ENCODE assay signal across 8 cellular contexts in genomic region chr19:2391118-2391725, GRCh38. TPM values are rescaled to one million over a fixed set of nuclear protein-coding genes. Genes with fewer than 3 reads are reported as not detected.
DNase-seq lines count a peak whose midpoint lies in the region; ATAC-seq, FAIRE-seq and TF ChIP-seq lines count a peak whose summit lies in the region.

No MANE protein-coding gene starts in this region.

- no peaks in the 10 kb centered on the region for H3K9me3 ChIP-seq in keratinocyte (ENCODE audit: control insufficient read depth, low read depth, low read length)

- no peak overlapping the region for H3K4me3 ChIP-seq in keratinocyte (ENCODE audit: control insufficient read depth in 2 of 3, extremely low read depth in 1 of 3, insufficient read depth in 2 of 3, low read depth in 1 of 3, low read length in 3 of 3)

- intact Hi-C loops in activated CD4-positive, alpha-beta T cell treated with anti-CD3 and anti-CD28 coated beads for 36 hours (cut with DNase I, micrococcal nuclease): loop anchor here (1.0 to 10.0 kb wide), 7 partner anchors 116 to 240 kb away; partner anchors contain the start of genes PLEKHJ1 (in 2 of the 2), SF3A2 (in 2 of the 2) and AP3D1 (in 1 of the 2)

- peaks cover 2% of the 10 kb centered on the region for H3K27me3 Mint-ChIP-seq in activated CD4-positive, alpha-beta T cell treated with anti-CD3 and anti-CD28 coated beads for 36 hours
- H3K27me3 Mint-ChIP-seq in stimulated activated naive B cell treated with anti-CD40 and anti-IgM and Interleukin-4, amounts not matched to agents 10 μg/mL and 1 μg/mL and 100 μg/mL, for 72 hours: peaks cover 0 to 4% of the 10 kb centered on the region in 2 donors

- H3K27ac Mint-ChIP-seq in activated CD4-positive, alpha-beta T cell treated with anti-CD3 and anti-CD28 coated beads for 36 hours: no peak overlapping the region
- no peak overlapping the region for H3K27ac Mint-ChIP-seq in stimulated activated naive B cell treated with anti-CD40 and anti-IgM and Interleukin-4, amounts not matched to agents 10 μg/mL and 1 μg/mL and 100 μg/mL, for 72 hours

- H3K9me1 ChIP-seq in keratinocyte (ENCODE audit: control insufficient read depth, extremely low read depth, insufficient read depth, low read length): no peaks in the 10 kb centered on the region

- H3K9me3 Mint-ChIP-seq in activated CD4-positive, alpha-beta T cell treated with anti-CD3 and anti-CD28 coated beads for 36 hours (ENCODE audit: low read depth): no peaks in the 10 kb centered on the region
- no peaks in the 10 kb centered on the region for H3K9me3 Mint-ChIP-seq in stimulated activated naive B cell treated with anti-CD40 and anti-IgM and Interleukin-4, amounts not matched to agents 10 μg/mL and 1 μg/mL and 100 μg/mL, for 72 hours

- H3K4me1 ChIP-seq in keratinocyte (ENCODE audit: control insufficient read depth, extremely low read depth, insufficient read depth, low read length): no peaks in the 10 kb centered on the region

- no peak overlapping the region for H3K9ac ChIP-seq in keratinocyte (ENCODE audit: control insufficient read depth, extremely low read depth, insufficient read depth, low read length)

- no peak overlapping the region for H3K27ac ChIP-seq in keratinocyte (ENCODE audit: control insufficient read depth, insufficient read depth, low read length)

- H3K4me2 ChIP-seq in keratinocyte (ENCODE audit: control insufficient read depth, extremely low read depth, insufficient read depth, low read depth, low read length): no peak overlapping the region

- no peaks in the 10 kb centered on the region for H3K36me3 ChIP-seq in keratinocyte (ENCODE audit: control insufficient read depth in 2 of 2, extremely low read depth in 1 of 2, insufficient read depth in 2 of 2, low read length in 2 of 2)

- peak; percentile 57 for DNase-seq in activated CD4-positive, alpha-beta T cell treated with anti-CD3 and anti-CD28 coated beads for 36 hours
- DNase-seq in activated CD4-positive, alpha-beta T cell treated with anti-CD3 and anti-CD28 coated beads for 1 hour: no peak
- DNase-seq in LoVo (ENCODE audit: low spot score) (peak; percentile 71), SK-MEL-5 (ENCODE audit: low read depth, low spot score) (peak; percentile 76), T47D (ENCODE audit: low read depth in 1 of 2, low spot score in 1 of 2) (peak; percentile 28 to 65), keratinocyte (ENCODE audit: low read depth, low spot score) (peak; percentile 17)
- DNase-seq in stimulated activated naive B cell treated with anti-CD40 and anti-IgM and Interleukin-4, amounts not matched to agents 10 μg/mL and 1 μg/mL and 100 μg/mL, for 72 hours: peak; percentile 33

- H3K27me3 ChIP-seq in keratinocyte (ENCODE audit: control insufficient read depth, extremely low read depth, insufficient read depth, low read length): no peaks in the 10 kb centered on the region

- no peak for FAIRE-seq in keratinocyte (lab: Jason Lieb, UNC)

- CTCF ChIA-PET in activated CD4-positive, alpha-beta T cell treated with anti-CD3 and anti-CD28 coated beads for 36 hours (lab: Charles Lee): interaction anchor here (0.6 to 1.2 kb wide), 3 partner anchors 133 to 281 kb away, joined by 3 to 5 read pairs (median 4); partner anchors contain the start of gene AP3D1

- peak; percentile 69 to 76 (median 75) for TF ChIP-seq CTCF in keratinocyte (optimal IDR thresholded peaks at IDR 0.05 in 1 of 3, IDR thresholded peaks at IDR 0.05 in 1 of 3, conservative IDR thresholded peaks at IDR 0.05 in 1 of 3; ENCODE audit: extremely low read depth in 1 of 3, insufficient read depth in 2 of 3, low read length in 3 of 3)

- peak; percentile 80 for ATAC-seq in activated CD4-positive, alpha-beta T cell treated with anti-CD3 and anti-CD28 coated beads for 36 hours
- ATAC-seq in stimulated activated naive B cell treated with anti-CD40 and anti-IgM and Interleukin-4, amounts not matched to agents 10 μg/mL and 1 μg/mL and 100 μg/mL, for 72 hours (replicated peaks): peak; percentile 66
- ATAC-seq in HG03439 (IDR thresholded peaks at IDR 0.05; ENCODE audit: unreplicated experiment): no peak

- no peak overlapping the region for H3K4me3 Mint-ChIP-seq in activated CD4-positive, alpha-beta T cell treated with anti-CD3 and anti-CD28 coated beads for 36 hours
- H3K4me3 Mint-ChIP-seq in stimulated activated naive B cell treated with anti-CD40 and anti-IgM and Interleukin-4, amounts not matched to agents 10 μg/mL and 1 μg/mL and 100 μg/mL, for 72 hours: no peak overlapping the region

- H3K36me3 Mint-ChIP-seq in activated CD4-positive, alpha-beta T cell treated with anti-CD3 and anti-CD28 coated beads for 36 hours (ENCODE audit: low read depth): no peaks in the 10 kb centered on the region
- no peaks in the 10 kb centered on the region for H3K36me3 Mint-ChIP-seq in stimulated activated naive B cell treated with anti-CD40 and anti-IgM and Interleukin-4, amounts not matched to agents 10 μg/mL and 1 μg/mL and 100 μg/mL, for 72 hours

- POLR2A ChIA-PET in activated CD4-positive, alpha-beta T cell treated with anti-CD3 and anti-CD28 coated beads for 36 hours (lab: Charles Lee): interaction anchor here (0.6 kb wide), 1 partner anchor 124 kb away, joined by 3 read pairs; no protein-coding TSS in a partner anchor

- no peak overlapping the region for H2AFZ ChIP-seq in keratinocyte (ENCODE audit: control insufficient read depth, low read length)

- no peaks in the 10 kb centered on the region for H3K79me2 ChIP-seq in keratinocyte (ENCODE audit: control insufficient read depth, insufficient read depth, low read length)

- H4K20me1 ChIP-seq in keratinocyte (ENCODE audit: control insufficient read depth, extremely low read depth, insufficient read depth, low read length): no peaks in the 10 kb centered on the region

- dilution Hi-C loops in keratinocyte (cut with MboI; ENCODE audit: extremely low pct_ligation_motif_present, low sequenced_read_pairs): no loop called here

- in situ Hi-C loops in SK-MEL-5 (cut with HindIII; ENCODE audit: low pct_unique_long_range_greater_than_20kb, low sequenced_read_pairs): no loop called here
- in situ Hi-C loops in T47D (cut with HindIII; ENCODE audit: low pct_unique_long_range_greater_than_20kb, low sequenced_read_pairs): no loop called here

- H3K4me1 Mint-ChIP-seq in activated CD4-positive, alpha-beta T cell treated with anti-CD3 and anti-CD28 coated beads for 36 hours: peaks cover 2% of the 10 kb centered on the region
- peaks cover 10 to 31% of the 10 kb centered on the region in 2 donors for H3K4me1 Mint-ChIP-seq in stimulated activated naive B cell treated with anti-CD40 and anti-IgM and Interleukin-4, amounts not matched to agents 10 μg/mL and 1 μg/mL and 100 μg/mL, for 72 hours

RNA-seq across cellular contexts. Expression of gene TMPRSS9, which starts 31.2 kb away (rescaled TPM):
- not detected for total RNA-seq in activated CD4-positive, alpha-beta T cell treated with anti-CD3 and anti-CD28 coated beads for 36 hours
- total RNA-seq in SK-MEL-5 (2014; rRNA removed; shearing (Covaris generic)): not detected in 2 replicates
- polyA plus RNA-seq in SK-MEL-5 (2015; cell fraction: cytosol; rRNA removed): 0.06 TPM in 1 of 2 replicates, not detected in the other
- polyA plus RNA-seq in SK-MEL-5 (2015; cell fraction: nucleus; rRNA removed): not detected in 2 replicates
- not detected in 3 replicates for polyA plus RNA-seq in keratinocyte
- not detected for polyA plus RNA-seq in keratinocyte (2011; ENCODE audit: low read depth)
- not detected in 2 replicates for polyA plus RNA-seq in keratinocyte (2011; cell fraction: cytosol; rRNA removed)
- not detected in 2 replicates for polyA plus RNA-seq in keratinocyte (2011; cell fraction: nucleus; rRNA removed)
- 0.17 and 0.39 TPM in 2 replicates for polyA plus RNA-seq in keratinocyte (2012; ENCODE audit: low replicate concordance)
- polyA minus RNA-seq in keratinocyte: not detected in 3 replicates
- polyA minus RNA-seq in keratinocyte (2011; cell fraction: cytosol; rRNA and poly(A)+ RNA removed): not detected
- not detected in 2 replicates for polyA minus RNA-seq in keratinocyte (2011; cell fraction: nucleus; rRNA and poly(A)+ RNA removed)

RNA-seq across cellular contexts. Expression of gene TIMM13, which starts 36.2 kb away (rescaled TPM):
- 100 to 1,000 TPM in 1 of 2 experiments, 10 to 100 TPM in 1; 70.7 to 104 TPM for total RNA-seq in activated CD4-positive, alpha-beta T cell treated with anti-CD3 and anti-CD28 coated beads for 36 hours
- 48.9 and 52.3 TPM in 2 replicates for total RNA-seq in SK-MEL-5 (2014; rRNA removed; shearing (Covaris generic))
- polyA plus RNA-seq in SK-MEL-5 (2015; cell fraction: cytosol; rRNA removed): 47.4 and 63.9 TPM in 2 replicates
- 18.4 and 35.2 TPM in 2 replicates for polyA plus RNA-seq in SK-MEL-5 (2015; cell fraction: nucleus; rRNA removed)
- 38.8 to 64.3 TPM (median 45.0 TPM) in 3 replicates for polyA plus RNA-seq in keratinocyte
- 42.2 TPM for polyA plus RNA-seq in keratinocyte (2011; ENCODE audit: low read depth)
- 17.1 and 68.7 TPM in 2 replicates for polyA plus RNA-seq in keratinocyte (2011; cell fraction: cytosol; rRNA removed)
- polyA plus RNA-seq in keratinocyte (2011; cell fraction: nucleus; rRNA removed): 16.8 and 22.4 TPM in 2 replicates
- polyA plus RNA-seq in keratinocyte (2012; ENCODE audit: low replicate concordance): 38.7 and 116 TPM in 2 replicates
- 9.1 to 11.1 TPM (median 10.2 TPM) in 3 replicates for polyA minus RNA-seq in keratinocyte
- 73.9 TPM for polyA minus RNA-seq in keratinocyte (2011; cell fraction: cytosol; rRNA and poly(A)+ RNA removed)
- polyA minus RNA-seq in keratinocyte (2011; cell fraction: nucleus; rRNA and poly(A)+ RNA removed): 12.3 and 15.5 TPM in 2 replicates
